In the genomic region with DNA sequence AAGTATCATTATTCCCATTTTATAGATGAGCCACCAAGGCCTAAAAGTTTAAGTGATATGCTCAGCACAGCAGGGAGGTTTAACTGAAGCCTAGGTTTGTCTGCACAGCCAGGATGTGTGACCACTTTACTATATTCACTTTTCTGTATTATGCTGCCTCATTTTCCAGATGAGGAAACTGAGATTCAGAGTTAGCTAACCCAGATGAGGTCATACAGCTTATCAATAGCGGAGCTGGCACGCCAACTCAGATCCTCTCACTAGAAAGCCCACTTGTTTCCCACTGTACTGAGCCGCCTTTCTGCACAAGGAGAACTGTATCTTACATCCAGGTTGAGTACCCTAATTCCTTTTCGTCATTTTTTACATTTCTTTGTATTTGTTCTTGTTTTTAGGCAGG, we compare ENCODE assay signal across 2 cellular contexts.
TF ChIP-seq lines count a peak whose summit lies in the region.

No MANE protein-coding gene starts in this region.

TF ChIP-seq in IMR-90, 13 proteins besides CTCF, POLR2A, EP300 and RAD21:
- TF ChIP-seq, protein P1, sequence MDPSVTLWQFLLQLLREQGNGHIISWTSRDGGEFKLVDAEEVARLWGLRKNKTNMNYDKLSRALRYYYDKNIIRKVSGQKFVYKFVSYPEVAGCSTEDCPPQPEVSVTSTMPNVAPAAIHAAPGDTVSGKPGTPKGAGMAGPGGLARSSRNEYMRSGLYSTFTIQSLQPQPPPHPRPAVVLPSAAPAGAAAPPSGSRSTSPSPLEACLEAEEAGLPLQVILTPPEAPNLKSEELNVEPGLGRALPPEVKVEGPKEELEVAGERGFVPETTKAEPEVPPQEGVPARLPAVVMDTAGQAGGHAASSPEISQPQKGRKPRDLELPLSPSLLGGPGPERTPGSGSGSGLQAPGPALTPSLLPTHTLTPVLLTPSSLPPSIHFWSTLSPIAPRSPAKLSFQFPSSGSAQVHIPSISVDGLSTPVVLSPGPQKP (IDR thresholded peaks at IDR 0.05; ENCODE audit: borderline replicate concordance, low read depth, low read length), result no peak
- TF ChIP-seq MAZ (IDR thresholded peaks at IDR 0.05; ENCODE audit: borderline replicate concordance, low read depth, low read length) (no peak), MXI1 (IDR thresholded peaks at IDR 0.05; ENCODE audit: borderline replicate concordance, low read depth, low read length) (no peak), BHLHE40 (IDR thresholded peaks at IDR 0.05; ENCODE audit: low read depth, low read length) (no peak), NFE2L2 (IDR thresholded peaks at IDR 0.05; ENCODE audit: low read depth, low read length) (no peak), CEBPB (IDR thresholded peaks at IDR 0.05; ENCODE audit: low read depth, low read length) (no peak), FOS (IDR thresholded peaks at IDR 0.05; ENCODE audit: low read depth, low read length) (no peak), USF2 (IDR thresholded peaks at IDR 0.05; ENCODE audit: low read depth, low read length) (no peak), RFX5 (IDR thresholded peaks at IDR 0.05; ENCODE audit: low read depth, low read length) (no peak), MAFK (IDR thresholded peaks at IDR 0.05; ENCODE audit: low read depth, low read length) (no peak), RCOR1 (IDR thresholded peaks at IDR 0.05; ENCODE audit: insufficient replicate concordance, low read length) (no peak), SMC3 (IDR thresholded peaks at IDR 0.05; ENCODE audit: low read depth, low read length) (no peak)

TF ChIP-seq in K562, 482 proteins besides CTCF, POLR2A, EP300 and RAD21:
- TF ChIP-seq RBM25 (IDR thresholded peaks at IDR 0.05; ENCODE audit: low read depth, low read length, severe bottlenecking) (peak; percentile 28), RNF219 (CRISPR knock-in tag; IDR thresholded peaks at IDR 0.05) (no peak)
